8 cellular contexts compared by ENCODE assay signal in the genomic region with DNA sequence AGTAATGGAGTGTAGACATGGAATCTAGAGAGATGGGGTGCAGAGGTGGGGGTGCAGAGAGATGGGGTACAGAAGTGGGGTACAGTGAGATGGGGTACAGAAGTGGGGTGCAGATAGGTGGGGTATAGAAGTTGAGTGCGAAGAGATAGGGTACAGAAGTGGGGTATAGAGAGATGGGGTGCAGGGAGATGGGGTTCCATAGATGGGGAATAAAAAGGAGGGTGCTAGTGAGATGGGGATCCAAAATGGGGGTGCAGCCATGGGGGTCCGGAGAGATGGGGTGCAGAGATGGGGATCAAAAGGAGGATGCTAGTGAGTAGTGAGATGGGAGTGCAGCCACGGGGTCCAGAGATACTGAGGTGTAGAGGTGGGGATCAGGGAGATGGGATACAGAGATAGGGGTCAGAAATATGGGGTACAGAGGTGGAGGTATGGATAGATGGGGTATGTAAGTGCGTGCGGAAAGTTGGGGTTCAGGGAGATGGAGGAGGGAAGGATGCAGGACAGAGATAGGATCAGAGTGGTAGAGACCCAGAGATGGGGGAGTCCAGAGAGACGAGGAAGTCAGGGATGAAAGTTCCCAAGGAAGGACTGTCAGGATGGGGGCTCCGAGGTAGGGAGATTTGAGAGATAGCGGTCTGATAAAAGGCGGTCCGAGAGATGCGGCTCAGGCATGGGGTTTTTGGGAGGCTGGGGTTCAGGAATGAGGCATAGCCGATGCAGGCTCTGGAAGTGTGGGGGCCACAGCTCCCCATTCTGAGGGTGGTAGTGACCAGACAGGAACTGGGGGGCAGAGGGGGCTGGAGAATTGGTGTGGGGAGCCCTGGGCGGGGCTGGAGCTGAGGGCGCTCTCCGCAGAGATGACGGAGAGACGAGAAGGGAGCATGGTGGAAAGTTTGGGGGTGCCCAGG. TPM values are rescaled to one million over a fixed set of nuclear protein-coding genes. Genes with fewer than 3 reads are reported as not detected.
A peak's percentile ranks its signal among the peaks of the same experiment; 100 is the strongest.
DNase-seq lines count a peak whose midpoint lies in the region; TF ChIP-seq lines count a peak whose summit lies in the region.
"Had no signal": no experiment of that assay in that cellular context is flagged by ENCODE, and none has a peak within 500 bp of the region (broad histone marks: within the 10 kb centered on the region; RNA-seq: fewer than 3 reads in every experiment).

No MANE protein-coding gene starts in this region.

- peak overlapping the region; percentile 64 for H3K4me3 Mint-ChIP-seq in activated T-cell treated with anti-CD3 and anti-CD28 coated beads, Interleukin-2, amount 50 U/mL, for 24 hours

- peaks cover under 1% of the 10 kb centered on the region for H3K36me3 Mint-ChIP-seq in activated T-cell treated with anti-CD3 and anti-CD28 coated beads, Interleukin-2, amount 50 U/mL, for 24 hours (ENCODE audit: low read depth)

- DNase-seq in activated T-cell treated with anti-CD3 and anti-CD28 coated beads, Interleukin-2, amount 50 U/mL, for 24 hours = no peak
- DNase-seq in activated T-cell treated with anti-CD3 and anti-CD28 coated beads, Interleukin-2, amount 50 U/mL, for 48 hours = no peak
- no peak for DNase-seq in dorsolateral prefrontal cortex
- DNase-seq in DMS79 treated with DMSO at 0.1 percent for 48 hours (lab: John Stamatoyannopoulos, UW) = no peak
- no peak for DNase-seq in ecto neural progenitor cell (ENCODE audit: low spot score)

- no peaks in the 10 kb centered on the region for H3K36me3 ChIP-seq in skeletal muscle satellite cell (ENCODE audit: insufficient read depth, low read length)

- no peak for TF ChIP-seq CTCF in dorsolateral prefrontal cortex (IDR thresholded peaks at IDR 0.05 in 54 of 56, conservative IDR thresholded peaks at IDR 0.05 in 2 of 56; ENCODE audit: low read depth in 1 of 56, partially characterized antibody in 56 of 56)

- peak overlapping the region in 36 of 59 donors; percentile 37 to 71 (median 54) for H3K4me3 ChIP-seq in dorsolateral prefrontal cortex
- H3K4me3 ChIP-seq in skeletal muscle satellite cell (ENCODE audit: low read length) = no peak overlapping the region

- peak overlapping the region; percentile 69 for H3K4me2 ChIP-seq in skeletal muscle satellite cell (ENCODE audit: low read length)

- H3K9me3 Mint-ChIP-seq in activated T-cell treated with anti-CD3 and anti-CD28 coated beads, Interleukin-2, amount 50 U/mL, for 24 hours = no peaks in the 10 kb centered on the region

- no peaks in the 10 kb centered on the region for H3K4me1 ChIP-seq in skeletal muscle satellite cell (ENCODE audit: control insufficient read depth, insufficient read depth, low read length)

- H3K9me3 ChIP-seq in skeletal muscle satellite cell (replicated peaks; ENCODE audit: low read length) = no peaks in the 10 kb centered on the region

- no peak overlapping the region for H3K9ac ChIP-seq in skeletal muscle satellite cell (ENCODE audit: low read depth, low read length)

- peaks cover 17% of the 10 kb centered on the region for H3K4me1 Mint-ChIP-seq in activated T-cell treated with anti-CD3 and anti-CD28 coated beads, Interleukin-2, amount 50 U/mL, for 24 hours (ENCODE audit: low read depth)

- H3K27me3 ChIP-seq in dorsolateral prefrontal cortex (peaks cover 0 to 34% (median 4%) of the 10 kb centered on the region in 45 donors), skeletal muscle satellite cell (ENCODE audit: control insufficient read depth, insufficient read depth, low read length) (peaks cover 34% of the 10 kb centered on the region)

- intact Hi-C loops in dorsolateral prefrontal cortex (cut with DNase I) = no loop called here

- H3K27me3 Mint-ChIP-seq in activated T-cell treated with anti-CD3 and anti-CD28 coated beads, Interleukin-2, amount 50 U/mL, for 24 hours = peaks cover 36% of the 10 kb centered on the region

- H3K27ac ChIP-seq in dorsolateral prefrontal cortex = no peak overlapping the region

- H3K27ac Mint-ChIP-seq in activated T-cell treated with anti-CD3 and anti-CD28 coated beads, Interleukin-2, amount 50 U/mL, for 24 hours = no peak overlapping the region

RNA-seq across cellular contexts. Expression of a gene that starts 3.4 kb away (rescaled TPM):
- 1 to 10 TPM in 119 of 120 experiments, under 1 TPM in 1; 0.63 to 8.5 (median 4.1) TPM for total RNA-seq in dorsolateral prefrontal cortex
- not detected in 2 replicates for total RNA-seq in skeletal muscle satellite cell (2012; rRNA removed)
- total RNA-seq: bronchial epithelial cell had no signal

RNA-seq across cellular contexts. Expression of a gene that starts 14.1 kb away (rescaled TPM):
- total RNA-seq in dorsolateral prefrontal cortex = 10 to 100 TPM in 103 of 120 experiments, 1 to 10 TPM in 17; 7.2 to 23.3 (median 13.0) TPM
- not detected in 2 replicates for total RNA-seq in skeletal muscle satellite cell (2012; rRNA removed)

RNA-seq across cellular contexts. Expression of a gene that starts 26.9 kb away (rescaled TPM):
- 1 to 10 TPM; 2.0 to 8.6 (median 4.2) TPM for total RNA-seq in dorsolateral prefrontal cortex
- 1.1 and 2.5 TPM in 2 replicates for total RNA-seq in skeletal muscle satellite cell (2012; rRNA removed)

RNA-seq across cellular contexts. Expression of a gene that starts 27.1 kb away (rescaled TPM):
- total RNA-seq in dorsolateral prefrontal cortex = not detected
- 0.51 TPM in 1 of 2 replicates, not detected in the other for total RNA-seq in skeletal muscle satellite cell (2012; rRNA removed)
- total RNA-seq: bronchial epithelial cell, renal cortical epithelial cell had no signal

RNA-seq across cellular contexts. Expression of a gene that starts 30.5 kb away (rescaled TPM):
- not detected for total RNA-seq in dorsolateral prefrontal cortex
- total RNA-seq in skeletal muscle satellite cell (2012; rRNA removed) = not detected in 2 replicates
- total RNA-seq: bronchial epithelial cell, renal cortical epithelial cell had no signal
